Comparison of ENCODE assay signal across 19 cellular contexts in genomic region chr11:75413864-75414263, GRCh38. TPM values are rescaled to one million over a fixed set of nuclear protein-coding genes. Genes with fewer than 3 reads are reported as not detected.
DNase-seq lines count a peak whose midpoint lies in the region; ATAC-seq, FAIRE-seq and TF ChIP-seq lines count a peak whose summit lies in the region.
"Had no signal": no experiment of that assay in that cellular context is flagged by ENCODE, and none has a peak within 500 bp of the region (broad histone marks: within the 10 kb centered on the region; RNA-seq: fewer than 3 reads in every experiment).

No MANE protein-coding gene starts in this region.

- RAD21 ChIA-PET in HCT116 (lab: Charles Lee; ENCODE audit: low non-redundant PET in 1 of 2, low total read pairs in 2 of 2, uncharacterized antibody in 2 of 2, unreplicated experiment in 2 of 2) (no interaction called here), GM12878 (lab: Charles Lee; ENCODE audit: unreplicated experiment) (no interaction called here)

- WGBS in GM12878 (ENCODE audit: insufficient coverage, insufficient replicate concordance, low lambda C conversion rate, missing lambda C conversion rate): 73% methylated on average over 2 of the region's 2 CpGs

- TF ChIP-seq CTCF in HCT116 (IDR thresholded peaks at IDR 0.05 in 2 of 3, conservative IDR thresholded peaks at IDR 0.05 in 1 of 3; ENCODE audit: borderline replicate concordance in 1 of 3, insufficient read depth in 1 of 3, low read depth in 2 of 3, low read length in 2 of 3): no peak
- TF ChIP-seq CTCF in GM12878 (IDR thresholded peaks at IDR 0.05 in 2 of 3, conservative IDR thresholded peaks at IDR 0.05 in 1 of 3; ENCODE audit: control insufficient read depth in 2 of 3, extremely low read depth in 1 of 3, insufficient read depth in 1 of 3, low read depth in 3 of 3, low read length in 3 of 3): no peak

- no peak for FAIRE-seq in GM12878 (lab: Jason Lieb, UNC)
- FAIRE-seq: H1 had no signal

- H3K9me3 ChIP-seq in HCT116 (ENCODE audit: control insufficient read depth in 1 of 2, insufficient read depth in 1 of 2, low read depth in 1 of 2, low read length in 2 of 2) (no peaks in the 10 kb centered on the region), GM12878 (replicated peaks; ENCODE audit: control insufficient read depth, insufficient read depth, low read length) (no peaks in the 10 kb centered on the region)
- H3K9me3 ChIP-seq: BE2C, Peyer's patch had no signal

- BruUV-seq in HCT116 (replicated peaks; lab: Mats Ljungman, UMichigan) (TSS peak; percentile 18), GM12878 (replicated peaks; lab: Mats Ljungman, UMichigan) (TSS peak; percentile 34)

- H3K4me2 ChIP-seq in HCT116 (ENCODE audit: low read length): no peak overlapping the region
- no peak overlapping the region for H3K4me2 ChIP-seq in GM12878 (ENCODE audit: control insufficient read depth, insufficient read depth)

- POLR2A ChIA-PET in HCT116 (lab: Charles Lee): no interaction called here
- POLR2A ChIA-PET in GM12878 (lab: Charles Lee): no interaction called here

- H3K9ac ChIP-seq in HCT116 (ENCODE audit: low read length) (no peak overlapping the region), GM12878 (ENCODE audit: control insufficient read depth, insufficient read depth, low read length) (no peak overlapping the region)

- TF ChIP-seq RAD21 in HCT116 (IDR thresholded peaks at IDR 0.05; ENCODE audit: low read depth): no peak
- no peak for TF ChIP-seq RAD21 in GM12878 (IDR thresholded peaks at IDR 0.05; ENCODE audit: insufficient read depth, low read depth, low read length)

- TF ChIP-seq POLR2A in HCT116 (IDR thresholded peaks at IDR 0.05; ENCODE audit: borderline replicate concordance, extremely low read depth, insufficient read depth, insufficient read length): no peak
- TF ChIP-seq POLR2A in GM12878 (IDR thresholded peaks at IDR 0.05; ENCODE audit: low read depth, low read length): no peak

- in situ Hi-C loops in GM12878 (cut with MboI): no loop called here

- SMC1A ChIA-PET in GM12878 (lab: Charles Lee; ENCODE audit: uncharacterized antibody, unreplicated experiment): interaction anchor here (1.4 kb wide), 1 partner anchor 33 kb away, joined by 5 read pairs; no protein-coding TSS in a partner anchor

- CTCF ChIA-PET in HCT116 (lab: Charles Lee) (interaction anchor here (1.9 kb wide), 1 partner anchor 12 kb away, joined by 4 read pairs; no protein-coding TSS in a partner anchor), GM12878 (lab: Yijun Ruan, JAX) (interaction anchor here (0.6 kb wide), 1 partner anchor 220 kb away, joined by 3 read pairs; no protein-coding TSS in a partner anchor)

- intact Hi-C loops in HCT116 (cut with micrococcal nuclease) (no loop called here), GM12878 (cut with micrococcal nuclease; ENCODE audit: unreplicated experiment) (no loop called here), posterior vena cava (cut with DNase I) (no loop called here)

- H3K27ac ChIP-seq in HCT116 (ENCODE audit: low read depth, low read length): no peak overlapping the region
- no peak overlapping the region for H3K27ac ChIP-seq in GM12878 (ENCODE audit: control insufficient read depth, insufficient read depth)
- H3K27ac ChIP-seq: 22Rv1, Peyer's patch had no signal

- H2AFZ ChIP-seq in HCT116 (ENCODE audit: low read depth, low read length, poor library complexity, severe bottlenecking): no peak overlapping the region
- no peak overlapping the region for H2AFZ ChIP-seq in GM12878 (ENCODE audit: control insufficient read depth, low read depth, low read length)

- H3K27me3 ChIP-seq in HCT116 (ENCODE audit: insufficient read depth, low read length): no peaks in the 10 kb centered on the region
- H3K27me3 ChIP-seq in GM12878 (replicated peaks in 1 of 2; ENCODE audit: control insufficient read depth in 2 of 2, insufficient read depth in 2 of 2, low read length in 1 of 2): no peaks in the 10 kb centered on the region
- H3K27me3 ChIP-seq: BE2C, Peyer's patch had no signal

- H3K36me3 ChIP-seq in HCT116 (ENCODE audit: control insufficient read depth in 1 of 2, insufficient read depth in 2 of 2, low read length in 2 of 2) (peaks cover 23 to 28% of the 10 kb centered on the region in 2 experiments), GM12878 (ENCODE audit: control insufficient read depth in 2 of 2, insufficient read depth in 2 of 2, low read length in 1 of 2) (peaks cover 10 to 17% of the 10 kb centered on the region in 2 experiments)

- H3K9me2 ChIP-seq in HCT116 (ENCODE audit: insufficient read depth): no peaks in the 10 kb centered on the region

- TF ChIP-seq EP300 in GM12878 (IDR thresholded peaks at IDR 0.05; ENCODE audit: borderline replicate concordance in 1 of 2, control insufficient read depth in 1 of 2, low read depth in 2 of 2, low read length in 2 of 2): no peak

- DNase-seq in DMS 273 (lab: John Stamatoyannopoulos, UW; ENCODE audit: unreplicated experiment): peak; percentile 16
- no peak for DNase-seq in DMS 273 treated with DMSO at 0.1 percent for 48 hours (lab: John Stamatoyannopoulos, UW)
- DNase-seq in HCT116 (ENCODE audit: low read depth, low spot score): no peak
- DNase-seq in GM12878 (ENCODE audit: low read depth, low spot score): no peak
- DNase-seq in posterior vena cava (ENCODE audit: low spot score): peak; percentile 6
- DNase-seq in occipital lobe (lab: John Stamatoyannopoulos, UW): no peak
- DNase-seq in Kasumi-1 (lab: John Stamatoyannopoulos, UW): no peak
- DNase-seq: BE2C; Calu3; CD4-positive, alpha-beta T cell; HFFc6; MM.1S; NCI-H1105; NCI-H187 treated with DMSO at 0.1 percent for 48 hours; Peyer's patch had no signal

- H3K79me2 ChIP-seq in HCT116 (ENCODE audit: insufficient read depth, low read length) (peaks cover 15% of the 10 kb centered on the region), GM12878 (ENCODE audit: control insufficient read depth, insufficient read depth, low read length) (no peaks in the 10 kb centered on the region)

- H3K4me1 ChIP-seq in HCT116 (ENCODE audit: control insufficient read depth in 1 of 2, insufficient read depth in 2 of 2, low read length in 2 of 2) (no peaks in the 10 kb centered on the region; a peak in 1 of 4 replicates), GM12878 (ENCODE audit: control insufficient read depth, insufficient read depth, low read length) (no peaks in the 10 kb centered on the region)
- H3K4me1 ChIP-seq: Peyer's patch had no signal

- H3K4me3 ChIP-seq in HCT116 (replicated peaks in 1 of 2; ENCODE audit: low read depth in 1 of 2, low read length in 2 of 2): no peak overlapping the region
- no peak overlapping the region for H3K4me3 ChIP-seq in GM12878
- H3K4me3 ChIP-seq: Peyer's patch had no signal

- ATAC-seq in HCT116: no peak
- ATAC-seq in GM12878: no peak
- no peak for ATAC-seq in GM18520 (IDR thresholded peaks at IDR 0.05; ENCODE audit: unreplicated experiment)
- ATAC-seq: Right ventricle myocardium inferior had no signal

- peaks cover 3% of the 10 kb centered on the region; the same call in 1 of the 2 replicates for H4K20me1 ChIP-seq in HCT116 (ENCODE audit: insufficient read depth)
- H4K20me1 ChIP-seq in GM12878 (ENCODE audit: control insufficient read depth, insufficient read depth): peaks cover 3% of the 10 kb centered on the region; the same call in 1 of the 2 replicates

TF ChIP-seq in HCT116, 20 proteins besides CTCF, POLR2A, EP300 and RAD21 (continues in another document):
- TF ChIP-seq SP1 (IDR thresholded peaks at IDR 0.05; ENCODE audit: low read depth) (no peak), SRF (IDR thresholded peaks at IDR 0.05; ENCODE audit: low read depth) (no peak)

RNA-seq across cellular contexts. Expression of gene RPS3, which starts 14.5 kb away (rescaled TPM):
- 4,109 TPM for total RNA-seq in HCT116 (2021; ENCODE audit: unreplicated experiment)
- 4,885 and 4,997 TPM in 2 replicates for polyA plus RNA-seq in HCT116 (2012)
- 327 and 328 TPM in 2 replicates for total RNA-seq in GM12878 (2013; cell fraction: nucleolus; rRNA removed)
- total RNA-seq in GM12878 (2014; rRNA removed): 3,162 and 3,203 TPM in 2 replicates
- total RNA-seq in GM12878 (2014; rRNA removed; fragmentation: Illumina TruSeq; extraction: Trizol): 4,299 and 4,364 TPM in 2 replicates
- total RNA-seq in GM12878 (2021): 4,496 and 4,555 TPM in 2 replicates
- polyA plus RNA-seq in GM12878 (2011; ENCODE audit: low read depth): 8,364 TPM
- polyA plus RNA-seq in GM12878 (2011; rRNA removed): 4,355 and 4,741 TPM in 2 replicates
- 4,091 and 4,155 TPM in 2 replicates for polyA plus RNA-seq in GM12878 (2011; cell fraction: cytosol; rRNA removed)
- polyA plus RNA-seq in GM12878 (2011; cell fraction: nucleus; rRNA removed): 1,814 and 1,991 TPM in 2 replicates
- polyA plus RNA-seq in GM12878 (2012): 6,227 and 7,157 TPM in 2 replicates
- polyA plus RNA-seq in GM12878 (2014; fragmentation: Illumina TruSeq; extraction: Trizol): 5,039 and 6,875 TPM in 2 replicates
- polyA plus RNA-seq in GM12878 (2014; fragmentation: Nextera tagmentation; extraction: Ambion mirVana): 1,000 to 10,000 TPM; 7,007 to 9,556 TPM
- 4,204 and 4,437 TPM in 2 replicates for polyA plus RNA-seq in GM12878 (2014; rRNA removed)
- polyA plus RNA-seq in GM12878 (2016; fragmentation: Nextera tagmentation; extraction: Ambion mirVana): 1,000 to 10,000 TPM; 2,127 to 2,136 TPM
- polyA minus RNA-seq in GM12878 (2011; rRNA and poly(A)+ RNA removed): 1,578 and 1,840 TPM in 2 replicates
- 561 and 590 TPM in 2 replicates for polyA minus RNA-seq in GM12878 (2011; cell fraction: cytosol; rRNA and poly(A)+ RNA removed)
- polyA minus RNA-seq in GM12878 (2011; cell fraction: nucleus; rRNA and poly(A)+ RNA removed): 168 and 212 TPM in 2 replicates
- 1,000 to 10,000 TPM; 1,304 to 1,399 TPM for total RNA-seq in posterior vena cava
- total RNA-seq in occipital lobe: 1,342 TPM

RNA-seq across cellular contexts. Expression of gene KLHL35, which starts 19.1 kb away (rescaled TPM):
- total RNA-seq in HCT116 (2021; ENCODE audit: unreplicated experiment): 1.7 TPM
- polyA plus RNA-seq in HCT116 (2012): 2.9 and 4.4 TPM in 2 replicates
- total RNA-seq in GM12878 (2013; cell fraction: nucleolus; rRNA removed): not detected in 2 replicates
- total RNA-seq in GM12878 (2014; rRNA removed): 0.34 and 0.49 TPM in 2 replicates
- not detected in 2 replicates for total RNA-seq in GM12878 (2014; rRNA removed; fragmentation: Illumina TruSeq; extraction: Trizol)
- total RNA-seq in GM12878 (2021): 0.13 and 0.21 TPM in 2 replicates
- polyA plus RNA-seq in GM12878 (2011; ENCODE audit: low read depth): 0.09 TPM
- polyA plus RNA-seq in GM12878 (2011; rRNA removed): 0.15 TPM in 1 of 2 replicates, not detected in the other
- polyA plus RNA-seq in GM12878 (2011; cell fraction: cytosol; rRNA removed): not detected in 2 replicates
- polyA plus RNA-seq in GM12878 (2011; cell fraction: nucleus; rRNA removed): 0.07 and 0.18 TPM in 2 replicates
- 0.49 and 0.55 TPM in 2 replicates for polyA plus RNA-seq in GM12878 (2012)
- 0.09 TPM in 1 of 2 replicates, not detected in the other for polyA plus RNA-seq in GM12878 (2014; fragmentation: Illumina TruSeq; extraction: Trizol)
- polyA plus RNA-seq in GM12878 (2014; fragmentation: Nextera tagmentation; extraction: Ambion mirVana): under 1 TPM; 0.04 to 0.06 TPM
- polyA plus RNA-seq in GM12878 (2014; rRNA removed): 0.15 and 0.28 TPM in 2 replicates
- polyA plus RNA-seq in GM12878 (2016; fragmentation: Nextera tagmentation; extraction: Ambion mirVana): under 1 TPM; 0.09 to 0.33 TPM
- polyA minus RNA-seq in GM12878 (2011; rRNA and poly(A)+ RNA removed): not detected in 2 replicates
- 0.52 TPM in 1 of 2 replicates, not detected in the other for polyA minus RNA-seq in GM12878 (2011; cell fraction: cytosol; rRNA and poly(A)+ RNA removed)
- polyA minus RNA-seq in GM12878 (2011; cell fraction: nucleus; rRNA and poly(A)+ RNA removed): 0.19 TPM in 1 of 2 replicates, not detected in the other
- under 1 TPM; 0.67 to 0.79 TPM for total RNA-seq in posterior vena cava
- 28.5 TPM for total RNA-seq in occipital lobe
- total RNA-seq: HFFc6 had no signal

Comparison
In these comparisons a context has a peak if more than half of its experiments do, and no peak if none do; other contexts are left out.
1. DNase-seq: peak in DMS 273 (single experiment) and posterior vena cava (single experiment); none in DMS 273 treated with DMSO at 0.1 percent for 48 hours (single experiment), HCT116 (single experiment), GM12878 (single experiment), occipital lobe (single experiment) and Kasumi-1 (0 of 2).
2. RNA of gene KLHL35, which starts 19.1 kb away (total RNA-seq): 28.5 TPM in occipital lobe (single experiment); 1.7 TPM in HCT116 (single experiment), 0.67 to 0.79 TPM in posterior vena cava and 0.13 to 0.49 TPM in GM12878; every median in the first group is over 10 times any median in the second.